In genomic region chr3:162973518-162973917, GRCh38 we compare ENCODE assay signal across 24 cellular contexts.
"Had no signal": no experiment of that assay in that cellular context is flagged by ENCODE, and none has a peak within 500 bp of the region (broad histone marks: within the 10 kb centered on the region; RNA-seq: fewer than 3 reads in every experiment).

No MANE protein-coding gene starts in this region.

- H3K27me3 Mint-ChIP-seq: naive thymus-derived CD8-positive, alpha-beta T cell had no signal

- H3K27me3 ChIP-seq: ascending aorta, brain microvascular endothelial cell, esophagus muscularis mucosa, gastroesophageal sphincter, heart left ventricle, spleen, upper lobe of left lung had no signal

- H3K36me3 Mint-ChIP-seq: activated naive CD4-positive, alpha-beta T cell treated with anti-CD3 and anti-CD28 coated beads, Interleukin-2, amount 50 U/mL, for 72 hours; mesothelial cell of epicardium; naive thymus-derived CD8-positive, alpha-beta T cell had no signal

- H3K4me1 ChIP-seq: ascending aorta, esophagus muscularis mucosa, gastroesophageal sphincter, heart left ventricle, prostate gland, spleen, upper lobe of left lung had no signal

- H3K27ac ChIP-seq: ascending aorta, brain microvascular endothelial cell, esophagus muscularis mucosa, gastroesophageal sphincter, heart left ventricle, prostate gland, spleen, thoracic aorta, upper lobe of left lung, WERI-Rb-1 had no signal

- ATAC-seq: activated CD8-positive, alpha-beta T cell treated with anti-CD3 and anti-CD28 coated beads, Interleukin-2, amount 10 ng/mL, durations not matched to agents 7 days and 5 days; activated naive CD4-positive, alpha-beta T cell treated with anti-CD3 and anti-CD28 coated beads, Interleukin-2, amount 50 U/mL, for 72 hours; gastroesophageal sphincter; heart left ventricle; left ventricle myocardium superior; naive thymus-derived CD8-positive, alpha-beta T cell had no signal

- H3K9me3 ChIP-seq: ascending aorta, esophagus muscularis mucosa, gastroesophageal sphincter, prostate gland, thoracic aorta, upper lobe of left lung had no signal

- H3K4me3 ChIP-seq: ascending aorta, esophagus muscularis mucosa, gastroesophageal sphincter, heart left ventricle, prostate gland, spleen, thoracic aorta, upper lobe of left lung had no signal

- H3K27ac Mint-ChIP-seq: activated CD8-positive, alpha-beta T cell treated with anti-CD3 and anti-CD28 coated beads, Interleukin-2, amount 10 ng/mL, durations not matched to agents 7 days and 5 days; activated naive CD4-positive, alpha-beta T cell treated with anti-CD3 and anti-CD28 coated beads, Interleukin-2, amount 50 U/mL, for 72 hours; mesothelial cell of epicardium; naive thymus-derived CD8-positive, alpha-beta T cell; T-helper 2 cell treated with Interferon-gamma antibody and Interleukin-4, amounts not matched to agents 5 μg/mL and 100 μg/mL, for 36 hours had no signal

- H3K4me1 Mint-ChIP-seq: mesothelial cell of epicardium; naive thymus-derived CD8-positive, alpha-beta T cell had no signal

- H3K36me3 ChIP-seq: ascending aorta, brain microvascular endothelial cell, esophagus muscularis mucosa, gastroesophageal sphincter, heart left ventricle, prostate gland, spleen, thoracic aorta, upper lobe of left lung, WERI-Rb-1 had no signal

- DNase-seq: activated CD4-positive, alpha-beta T cell treated with anti-CD3 and anti-CD28 coated beads, Interleukin-2, amount 50 U/mL, for 1 hour; activated CD4-positive, CD25-positive, alpha-beta regulatory T cell treated with anti-CD3 and anti-CD28 coated beads, Interleukin-2, amount 50 U/mL, for 72 hours; activated CD8-positive, alpha-beta T cell treated with anti-CD3 and anti-CD28 coated beads, Interleukin-2, amount 10 ng/mL, durations not matched to agents 7 days and 5 days; activated gamma-delta T cell treated with Interleukin-2 at 50 U/mL for 16 hours; activated T-cell treated with anti-CD3 and anti-CD28 coated beads, Interleukin-2, amount 50 U/mL, for 1 hour; brain microvascular endothelial cell; central memory CD4-positive, alpha-beta T cell; heart left ventricle; left ventricle myocardium superior; mammary epithelial cell; naive thymus-derived CD8-positive, alpha-beta T cell; spleen; stimulated activated CD4-positive, alpha-beta T cell treated with anti-CD3 and anti-CD28 coated beads, Interleukin-4, amount 100 ng/mL, for 1 hour; stimulated activated naive CD4-positive, alpha-beta T cell treated with Interleukin-2 at 50 U/mL for 16 hours; upper lobe of left lung; WERI-Rb-1 had no signal

- H3K4me3 Mint-ChIP-seq: activated CD8-positive, alpha-beta T cell treated with anti-CD3 and anti-CD28 coated beads, Interleukin-2, amount 10 ng/mL, durations not matched to agents 7 days and 5 days; mesothelial cell of epicardium; naive thymus-derived CD8-positive, alpha-beta T cell; T-helper 2 cell treated with Interferon-gamma antibody and Interleukin-4, amounts not matched to agents 5 μg/mL and 100 μg/mL, for 36 hours had no signal
